18 cellular contexts compared by ENCODE assay signal in genomic region chr5:29720954-29721353, GRCh38.
A peak's percentile ranks its signal among the peaks of the same experiment; 100 is the strongest.
DNase-seq lines count a peak whose midpoint lies in the region; ATAC-seq, FAIRE-seq and TF ChIP-seq lines count a peak whose summit lies in the region.
"Had no signal": no experiment of that assay in that cellular context is flagged by ENCODE, and none has a peak within 500 bp of the region (broad histone marks: within the 10 kb centered on the region; RNA-seq: fewer than 3 reads in every experiment).

No MANE protein-coding gene starts in this region.

- DNase-seq in NCI-H748 (lab: John Stamatoyannopoulos, UW; ENCODE audit: unreplicated experiment), result peak; percentile 38
- no peak for DNase-seq in NCI-H748 treated with DMSO at 0.1 percent for 48 hours (lab: John Stamatoyannopoulos, UW)
- DNase-seq in HTR-8/SVneo (ENCODE audit: insufficient read length, low spot score), result no peak
- no peak for DNase-seq in RWPE2 (ENCODE audit: low spot score)
- DNase-seq in hepatocyte (ENCODE audit: low spot score), result no peak
- no peak for DNase-seq in COR-L47 (lab: John Stamatoyannopoulos, UW)
- no peak for DNase-seq in SHP77 (lab: John Stamatoyannopoulos, UW)
- no peak for DNase-seq in RWPE1 (ENCODE audit: low spot score)
- DNase-seq: C1 segment of cervical spinal cord, DMS 273 treated with DMSO at 0.1 percent for 48 hours, HFFc6, IMR-90, Kasumi-1, NCI-H1930, NCI-H510A treated with DMSO at 0.1 percent for 48 hours had no signal

- H3K79me2 ChIP-seq in hepatocyte, result no peaks in the 10 kb centered on the region

- 0 out of 2 replicates have a peak, but pooled peaks cover 3% of the 10 kb centered on the region for H3K36me3 ChIP-seq in RWPE2 (ENCODE audit: low read depth)
- no peaks in the 10 kb centered on the region for H3K36me3 ChIP-seq in hepatocyte (replicated peaks; ENCODE audit: insufficient read depth, low read depth)

- H3K27me3 ChIP-seq in RWPE2 (ENCODE audit: insufficient read depth, poor library complexity, severe bottlenecking) (no peaks in the 10 kb centered on the region), hepatocyte (no peaks in the 10 kb centered on the region)

- no peak overlapping the region for H2AFZ ChIP-seq in hepatocyte

- no peaks in the 10 kb centered on the region for H3K9me2 ChIP-seq in hepatocyte (replicated peaks; ENCODE audit: insufficient read depth)

- no peak overlapping the region for H3K4me3 ChIP-seq in RWPE2 (ENCODE audit: severe bottlenecking)
- H3K4me3 ChIP-seq in hepatocyte, result no peak overlapping the region
- H3K4me3 ChIP-seq: A549 had no signal

- H3K4me1 ChIP-seq in RWPE2 (ENCODE audit: insufficient read depth, poor library complexity, severe bottlenecking) (no peaks in the 10 kb centered on the region), hepatocyte (ENCODE audit: insufficient read depth) (no peaks in the 10 kb centered on the region)
- H3K4me1 ChIP-seq: A549 had no signal

- ATAC-seq in RWPE2 (ENCODE audit: low read depth), result peak; percentile 45; the same call in 1 of the 3 replicates
- ATAC-seq: A549 had no signal

- H3K27ac ChIP-seq in RWPE2 (ENCODE audit: poor library complexity, severe bottlenecking), result no peak overlapping the region
- no peak overlapping the region for H3K27ac ChIP-seq in hepatocyte
- no peak overlapping the region for H3K27ac ChIP-seq in RWPE1
- H3K27ac ChIP-seq: A549 had no signal

- FAIRE-seq in HTR-8/SVneo (lab: Jason Lieb, UNC), result peak; percentile 28
- FAIRE-seq: A549, GM12892, H1 had no signal

- H3K9me3 ChIP-seq in RWPE2 (ENCODE audit: severe bottlenecking) (no peaks in the 10 kb centered on the region), hepatocyte (ENCODE audit: low read depth) (no peaks in the 10 kb centered on the region)
- H3K9me3 ChIP-seq: A549 had no signal

- TF ChIP-seq CTCF in RWPE2 (IDR thresholded peaks at IDR 0.05; ENCODE audit: poor library complexity, severe bottlenecking) (peak; percentile 24), hepatocyte (IDR thresholded peaks at IDR 0.05; ENCODE audit: poor library complexity) (peak; percentile 6), RWPE1 (conservative IDR thresholded peaks at IDR 0.05; ENCODE audit: low read depth) (no peak)

- POLR2A ChIA-PET in RWPE1 (lab: Yijun Ruan, JAX; ENCODE audit: low non-redundant PET), result no interaction called here

- H4K20me1 ChIP-seq in hepatocyte (ENCODE audit: insufficient read depth, poor library complexity, severe bottlenecking), result no peaks in the 10 kb centered on the region

- no peak overlapping the region for H3K4me2 ChIP-seq in hepatocyte
- H3K4me2 ChIP-seq: A549 had no signal

- CTCF ChIA-PET in RWPE1 (lab: Yijun Ruan, JAX), result no interaction called here
